ENCODE assay signal across 26 cellular contexts in genomic region chr22:47042116-47042825, GRCh38.
DNase-seq lines count a peak whose midpoint lies in the region; ATAC-seq, FAIRE-seq and TF ChIP-seq lines count a peak whose summit lies in the region.
"Had no signal": no experiment of that assay in that cellular context is flagged by ENCODE, and none has a peak within 500 bp of the region (broad histone marks: within the 10 kb centered on the region; RNA-seq: fewer than 3 reads in every experiment).

No MANE protein-coding gene starts in this region.

- H4K20me1 ChIP-seq in GM23338 (replicated peaks; ENCODE audit: insufficient read depth): no peaks in the 10 kb centered on the region

- H3K79me2 ChIP-seq in GM23338 (replicated peaks; ENCODE audit: insufficient read depth): no peaks in the 10 kb centered on the region

- ATAC-seq in CD4-positive, CD25-positive, alpha-beta regulatory T cell (ENCODE audit: low read depth in 2 of 2): no peak
- ATAC-seq in GM23338 (no peak), HG03108 (IDR thresholded peaks at IDR 0.05; ENCODE audit: unreplicated experiment) (no peak)
- ATAC-seq: left lung, Panc1 had no signal

- no peak overlapping the region for H3K27ac ChIP-seq in CD4-positive, CD25-positive, alpha-beta regulatory T cell (ENCODE audit: insufficient read depth, low read length, poor library complexity, severe bottlenecking)
- H3K27ac ChIP-seq in GM23338 (ENCODE audit: low read depth) (no peak overlapping the region), esophagus squamous epithelium (peak overlapping the region; percentile 5 to 90 (median 82)), spleen (no peak overlapping the region)
- H3K27ac ChIP-seq: coronary artery, left lung, thyroid gland, WERI-Rb-1 had no signal

- no peaks in the 10 kb centered on the region for H3K9me2 ChIP-seq in GM23338 (ENCODE audit: insufficient read depth)

- no peak overlapping the region for H3K4me2 ChIP-seq in GM23338

- H3K4me3 Mint-ChIP-seq in CD4-positive, CD25-positive, alpha-beta regulatory T cell: no peak overlapping the region
- no peak overlapping the region for H3K4me3 Mint-ChIP-seq in GM23338
- H3K4me3 Mint-ChIP-seq: activated naive CD8-positive, alpha-beta T cell treated with anti-CD3 and anti-CD28 coated beads, Interleukin-2, amount 10 ng/mL, durations not matched to agents 7 days and 5 days; HFFc6; mesothelial cell of epicardium; naive B cell had no signal

- peaks cover 3% of the 10 kb centered on the region for H3K36me3 ChIP-seq in CD4-positive, CD25-positive, alpha-beta regulatory T cell (ENCODE audit: control insufficient read depth, insufficient read depth, low read length)
- H3K36me3 ChIP-seq in GM23338 (ENCODE audit: insufficient read depth) (no peaks in the 10 kb centered on the region), esophagus squamous epithelium (peaks cover 0 to 11% (median 0%) of the 10 kb centered on the region in 3 donors), spleen (peaks cover 0 to 41% (median 12%) of the 10 kb centered on the region in 6 donors)
- H3K36me3 ChIP-seq: thyroid gland, WERI-Rb-1 had no signal

- peaks cover 15% of the 10 kb centered on the region for H3K36me3 Mint-ChIP-seq in CD4-positive, CD25-positive, alpha-beta regulatory T cell
- no peaks in the 10 kb centered on the region for H3K36me3 Mint-ChIP-seq in GM23338 (ENCODE audit: low read depth)
- H3K36me3 Mint-ChIP-seq: activated naive CD8-positive, alpha-beta T cell treated with anti-CD3 and anti-CD28 coated beads, Interleukin-2, amount 10 ng/mL, durations not matched to agents 7 days and 5 days had no signal

- H2AFZ ChIP-seq in GM23338: no peak overlapping the region

- TF ChIP-seq POLR2A in esophagus squamous epithelium (IDR thresholded peaks at IDR 0.05): no peak
- TF ChIP-seq POLR2A in spleen (IDR thresholded peaks at IDR 0.05): no peak
- no peak for TF ChIP-seq POLR2A in GM12891 (IDR thresholded peaks at IDR 0.05; ENCODE audit: low read depth, low read length)

- FAIRE-seq in GM12891 (lab: Jason Lieb, UNC): no peak

- WGBS in esophagus squamous epithelium, 2 donors: 90 to 91% methylated on average over 9 of the region's 11 CpGs
- WGBS in spleen, 5 donors: 93 to 96% (median 94%) methylated on average over 11 of the region's 11 CpGs

- H3K4me1 ChIP-seq in CD4-positive, CD25-positive, alpha-beta regulatory T cell (ENCODE audit: control insufficient read depth, insufficient read depth, low read length, poor library complexity, severe bottlenecking): peaks cover 8% of the 10 kb centered on the region
- H3K4me1 ChIP-seq in GM23338 (ENCODE audit: insufficient read depth): no peaks in the 10 kb centered on the region
- H3K4me1 ChIP-seq in esophagus squamous epithelium: peaks cover 14 to 76% (median 24%) of the 10 kb centered on the region in 3 donors
- peaks cover 0 to 36% (median 14%) of the 10 kb centered on the region in 6 donors for H3K4me1 ChIP-seq in spleen
- H3K4me1 ChIP-seq: Caco-2 had no signal

- no peak for DNase-seq in CD4-positive, CD25-positive, alpha-beta regulatory T cell
- DNase-seq in GM23338 (ENCODE audit: low spot score) (no peak), esophagus squamous epithelium (lab: John Stamatoyannopoulos, UW) (no peak), spleen (peak; percentile 46), germinal center (ENCODE audit: low spot score) (no peak), GM12891 (ENCODE audit: insufficient read length, low spot score) (no peak)
- DNase-seq: activated CD4-positive, alpha-beta T cell treated with anti-CD3 and anti-CD28 coated beads for 48 hours; activated effector memory CD4-positive, alpha-beta T cell treated with Interleukin-2 at 50 U/mL for 16 hours; activated naive CD8-positive, alpha-beta T cell treated with anti-CD3 and anti-CD28 coated beads, Interleukin-2, amount 10 ng/mL, durations not matched to agents 7 days and 5 days; C1 segment of cervical spinal cord; Caco-2; DMS53; effector memory CD4-positive, alpha-beta T cell; HFFc6; naive B cell; NCI-H146; NCI-H2107; SHP77 treated with DMSO at 0.1 percent for 48 hours; T1000; thyroid gland; WERI-Rb-1 had no signal

- H3K27ac Mint-ChIP-seq in CD4-positive, CD25-positive, alpha-beta regulatory T cell: peak overlapping the region in 2 of 3 donors; percentile 38 to 75
- peak overlapping the region; percentile 49; the same call in 1 of the 2 replicates for H3K27ac Mint-ChIP-seq in GM23338
- H3K27ac Mint-ChIP-seq: activated naive CD8-positive, alpha-beta T cell treated with anti-CD3 and anti-CD28 coated beads, Interleukin-2, amount 10 ng/mL, durations not matched to agents 7 days and 5 days; HFFc6; mesothelial cell of epicardium had no signal

- no peaks in the 10 kb centered on the region for H3F3A ChIP-seq in GM23338 (replicated peaks; ENCODE audit: low read depth)

- H3K4me3 ChIP-seq in CD4-positive, CD25-positive, alpha-beta regulatory T cell (ENCODE audit: low read depth, low read length): no peak overlapping the region
- no peak overlapping the region for H3K4me3 ChIP-seq in GM23338
- no peak overlapping the region for H3K4me3 ChIP-seq in esophagus squamous epithelium
- no peak overlapping the region for H3K4me3 ChIP-seq in spleen
- H3K4me3 ChIP-seq: coronary artery, left lung, thyroid gland had no signal

- intact Hi-C loops in esophagus squamous epithelium (cut with DNase I) (no loop called here), spleen (cut with DNase I; ENCODE audit: low total_unique reads) (no loop called here)

- no peaks in the 10 kb centered on the region for H3K9me3 ChIP-seq in CD4-positive, CD25-positive, alpha-beta regulatory T cell (ENCODE audit: control insufficient read depth in 2 of 2, low read length in 2 of 2)
- H3K9me3 ChIP-seq in esophagus squamous epithelium: no peaks in the 10 kb centered on the region
- H3K9me3 ChIP-seq in spleen: no peaks in the 10 kb centered on the region
- H3K9me3 ChIP-seq: Caco-2, left lung, thyroid gland had no signal

- H3K27me3 Mint-ChIP-seq in CD4-positive, CD25-positive, alpha-beta regulatory T cell: peaks cover 4% of the 10 kb centered on the region
- H3K27me3 Mint-ChIP-seq in GM23338 (ENCODE audit: insufficient read depth, low read depth, poor library complexity): peaks cover 9% of the 10 kb centered on the region
- H3K27me3 Mint-ChIP-seq: activated naive CD8-positive, alpha-beta T cell treated with anti-CD3 and anti-CD28 coated beads, Interleukin-2, amount 10 ng/mL, durations not matched to agents 7 days and 5 days; naive B cell had no signal

- no peaks in the 10 kb centered on the region for H3K27me3 ChIP-seq in CD4-positive, CD25-positive, alpha-beta regulatory T cell (ENCODE audit: control insufficient read depth, insufficient read depth, low read length)
- H3K27me3 ChIP-seq in GM23338 (ENCODE audit: insufficient read depth): no peaks in the 10 kb centered on the region
- no peaks in the 10 kb centered on the region for H3K27me3 ChIP-seq in esophagus squamous epithelium
- H3K27me3 ChIP-seq in spleen (replicated peaks in 1 of 7): no peaks in the 10 kb centered on the region
- H3K27me3 ChIP-seq: left lung, thyroid gland had no signal

- peaks cover 9 to 45% (median 23%) of the 10 kb centered on the region in 4 donors for H3K4me1 Mint-ChIP-seq in CD4-positive, CD25-positive, alpha-beta regulatory T cell
- peaks cover 6% of the 10 kb centered on the region for H3K4me1 Mint-ChIP-seq in GM23338

- H3K9me3 Mint-ChIP-seq in CD4-positive, CD25-positive, alpha-beta regulatory T cell: no peaks in the 10 kb centered on the region
- H3K9me3 Mint-ChIP-seq in GM23338: no peaks in the 10 kb centered on the region; the same call in 1 of the 3 replicates
- H3K9me3 Mint-ChIP-seq: activated naive CD8-positive, alpha-beta T cell treated with anti-CD3 and anti-CD28 coated beads, Interleukin-2, amount 10 ng/mL, durations not matched to agents 7 days and 5 days; HFFc6; mesothelial cell of epicardium; naive B cell had no signal

- TF ChIP-seq CTCF in GM23338 (conservative IDR thresholded peaks at IDR 0.05; ENCODE audit: low read depth in 2 of 2) (no peak), esophagus squamous epithelium (IDR thresholded peaks at IDR 0.05) (no peak), spleen (IDR thresholded peaks at IDR 0.05 in 8 of 11, conservative IDR thresholded peaks at IDR 0.05 in 3 of 11) (no peak)

TF ChIP-seq in GM23338, 12 proteins besides CTCF, POLR2A, EP300 and RAD21 (continues in another document):
- TF ChIP-seq POLR2AphosphoS5 (IDR thresholded peaks at IDR 0.05; ENCODE audit: low read depth) (no peak), ZNF331 (CRISPR knock-in tag; IDR thresholded peaks at IDR 0.05; ENCODE audit: low read depth) (no peak), CREB1 (CRISPR knock-in tag; IDR thresholded peaks at IDR 0.05; ENCODE audit: low read depth) (no peak), NANOG (IDR thresholded peaks at IDR 0.05; ENCODE audit: borderline replicate concordance) (no peak), STAT1 (IDR thresholded peaks at IDR 0.05; ENCODE audit: unreplicated experiment) (no peak), EZH2 (IDR thresholded peaks at IDR 0.05; ENCODE audit: low read depth, unreplicated experiment) (no peak)

TF ChIP-seq in GM12891, 5 proteins besides CTCF, POLR2A, EP300 and RAD21:
- TF ChIP-seq PAX5 (IDR thresholded peaks at IDR 0.05; ENCODE audit: insufficient read depth, low read length, severe bottlenecking) (no peak), SPI1 (IDR thresholded peaks at IDR 0.05; ENCODE audit: low read depth, low read length) (no peak), POLR2AphosphoS5 (IDR thresholded peaks at IDR 0.05; ENCODE audit: low read depth, low read length) (no peak), TAF1 (IDR thresholded peaks at IDR 0.05; ENCODE audit: low read depth, low read length) (no peak)

Comparison
In these comparisons a context has a peak if more than half of its experiments do, and no peak if none do; other contexts are left out.
1. H3K27ac ChIP-seq: peak in esophagus squamous epithelium (4 of 4); none in CD4-positive, CD25-positive, alpha-beta regulatory T cell (single experiment), GM23338 (single experiment) and spleen (0 of 8).